In the genomic region with DNA sequence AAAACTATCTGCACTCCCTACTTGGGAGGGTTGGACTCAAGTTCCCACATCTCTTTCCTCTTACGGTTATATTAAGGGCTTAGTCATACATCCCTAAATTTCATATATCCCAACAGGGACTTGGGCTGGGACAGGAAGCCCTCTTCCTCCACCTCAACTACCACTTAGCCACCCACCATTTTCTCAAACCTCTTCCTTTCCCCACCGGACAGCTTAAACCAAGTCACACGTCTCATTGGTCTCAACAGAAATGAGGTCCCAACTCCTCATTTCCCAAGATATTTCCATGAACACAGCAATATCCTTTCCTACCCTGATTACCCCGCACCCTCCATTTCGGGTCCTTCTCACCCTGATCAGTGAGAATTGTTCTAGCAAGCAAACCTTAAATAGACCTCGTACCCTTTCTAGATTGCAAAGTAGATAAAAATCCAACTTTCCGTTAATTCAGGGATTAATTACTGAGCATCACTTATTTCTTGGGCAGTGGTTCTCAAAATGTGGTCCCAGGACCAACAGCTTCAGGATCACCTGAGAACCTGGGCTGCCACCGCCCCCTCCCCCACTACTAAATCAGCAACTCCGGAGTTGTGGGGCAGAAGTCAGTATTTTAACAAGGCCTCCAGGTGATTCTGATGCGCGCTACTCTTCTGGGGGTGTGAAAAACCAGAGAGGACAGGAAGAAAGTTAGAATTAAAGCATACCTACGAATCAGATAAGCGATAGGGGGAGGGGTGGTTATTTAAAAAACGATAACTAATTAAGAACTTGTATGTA, we compare ENCODE assay signal across 1 cellular context.
TF ChIP-seq lines count a peak whose summit lies in the region.

No MANE protein-coding gene starts in this region.

TF ChIP-seq in IMR-90, 13 proteins besides CTCF, POLR2A, EP300 and RAD21 (continued from another document):
- TF ChIP-seq RFX5 (IDR thresholded peaks at IDR 0.05; ENCODE audit: low read depth, low read length) (no peak), BHLHE40 (IDR thresholded peaks at IDR 0.05; ENCODE audit: low read depth, low read length) (no peak), MAZ (IDR thresholded peaks at IDR 0.05; ENCODE audit: borderline replicate concordance, low read depth, low read length) (no peak), CEBPB (IDR thresholded peaks at IDR 0.05; ENCODE audit: low read depth, low read length) (no peak), SMC3 (IDR thresholded peaks at IDR 0.05; ENCODE audit: low read depth, low read length) (no peak), MAFK (IDR thresholded peaks at IDR 0.05; ENCODE audit: low read depth, low read length) (no peak), ELK1 (IDR thresholded peaks at IDR 0.05; ENCODE audit: borderline replicate concordance, low read depth, low read length) (no peak)
